Comparison of ENCODE assay signal across 14 cellular contexts in genomic region chr3:84601303-84601702, GRCh38.
A peak's percentile ranks its signal among the peaks of the same experiment; 100 is the strongest.
DNase-seq lines count a peak whose midpoint lies in the region; ATAC-seq and TF ChIP-seq lines count a peak whose summit lies in the region.
"Had no signal": no experiment of that assay in that cellular context is flagged by ENCODE, and none has a peak within 500 bp of the region (broad histone marks: within the 10 kb centered on the region; RNA-seq: fewer than 3 reads in every experiment).

No MANE protein-coding gene starts in this region.

- H3K79me2 ChIP-seq in H9 (ENCODE audit: insufficient read depth, low read length), result no peaks in the 10 kb centered on the region

- no peaks in the 10 kb centered on the region for H3K23me2 ChIP-seq in H9 (ENCODE audit: insufficient read length, low read depth, low read length, poor library complexity, severe bottlenecking)

- no peaks in the 10 kb centered on the region for H3K36me3 Mint-ChIP-seq in H9 (ENCODE audit: insufficient read depth in 1 of 3, low read depth in 3 of 3)

- H4K20me1 ChIP-seq in H9 (ENCODE audit: control insufficient read depth, insufficient read depth, insufficient read length), result no peaks in the 10 kb centered on the region

- no peak overlapping the region for H4K91ac ChIP-seq in H9 (ENCODE audit: insufficient read length, low read depth, low read length)

- H3K9me3 Mint-ChIP-seq in H9, result no peaks in the 10 kb centered on the region

- no peak overlapping the region for H4K8ac ChIP-seq in H9 (replicated peaks; ENCODE audit: insufficient read length, low read depth, low read length)

- no peaks in the 10 kb centered on the region for H3K9me3 ChIP-seq in H9 (ENCODE audit: control insufficient read depth, low read depth, low read length)
- H3K9me3 ChIP-seq: neutrophil, tibial nerve had no signal

- no CpG with 5 or more reads among the region's 2 CpGs for WGBS in H9 (ENCODE audit: extremely low coverage, insufficient read length, low lambda C conversion rate)

- H3K27me3 Mint-ChIP-seq in H9 (ENCODE audit: low read depth), result no peaks in the 10 kb centered on the region
- H3K27me3 Mint-ChIP-seq: activated CD4-positive, alpha-beta T cell treated with anti-CD3 and anti-CD28 coated beads, Interleukin-2, amount 10 ng/mL, durations not matched to agents 24 days and 14 days; CD4-positive, alpha-beta T cell had no signal

- no peak overlapping the region for H3T11ph ChIP-seq in H9 (ENCODE audit: low read length)

- no peak overlapping the region for H2BK15ac ChIP-seq in H9 (ENCODE audit: low read depth, low read length)

- H3K56ac ChIP-seq in H9 (ENCODE audit: insufficient read length, low read depth, low read length), result no peak overlapping the region

- no peak for ATAC-seq in HG02571 (IDR thresholded peaks at IDR 0.05; ENCODE audit: unreplicated experiment)

- H2BK120ac ChIP-seq in H9 (ENCODE audit: low read depth, low read length, poor library complexity, severe bottlenecking), result no peak overlapping the region

- no peak overlapping the region for H2BK12ac ChIP-seq in H9 (ENCODE audit: insufficient read length, low read depth, low read length)

- H3K14ac ChIP-seq in H9 (ENCODE audit: insufficient read depth, low read length), result no peak overlapping the region

- H4K5ac ChIP-seq in H9 (ENCODE audit: insufficient read length, low read depth, low read length), result no peak overlapping the region

- H2AK5ac ChIP-seq in H9 (ENCODE audit: insufficient read length, low read length), result no peak overlapping the region

- H3K9ac ChIP-seq in H9 (ENCODE audit: extremely low read depth, insufficient read length, low read length), result no peak overlapping the region

- peaks cover 4% of the 10 kb centered on the region; the same call in 1 of the 2 replicates for H3K4me1 ChIP-seq in H9 (ENCODE audit: insufficient read depth, low read length)
- H3K4me1 ChIP-seq: tibial nerve had no signal

- no peak for TF ChIP-seq CTCF in H9 (conservative IDR thresholded peaks at IDR 0.05)

- H3K27me3 ChIP-seq in H9 (ENCODE audit: insufficient read depth, low read length), result no peaks in the 10 kb centered on the region
- H3K27me3 ChIP-seq: neutrophil, tibial nerve had no signal

- no peak overlapping the region for H2BK5ac ChIP-seq in H9 (ENCODE audit: insufficient read length, low read length)

- H3K79me1 ChIP-seq in H9 (ENCODE audit: insufficient read depth, low read depth, low read length, poor library complexity, severe bottlenecking), result no peaks in the 10 kb centered on the region

- no peak overlapping the region for H2AFZ ChIP-seq in H9 (ENCODE audit: low read length)

- no peak overlapping the region for H2BK20ac ChIP-seq in H9 (ENCODE audit: low read depth, low read length, poor library complexity, severe bottlenecking)

- no peak overlapping the region for H3K4ac ChIP-seq in H9 (ENCODE audit: low read depth, low read length)

- no peak overlapping the region for H3K27ac ChIP-seq in H9 (ENCODE audit: insufficient read length, low read depth, low read length)
- H3K27ac ChIP-seq: neutrophil, tibial nerve had no signal

- no peak overlapping the region for H3K23ac ChIP-seq in H9 (ENCODE audit: insufficient read length, low read depth, low read length)

- DNase-seq in H9 (no peak), NCI-H187 treated with DMSO at 0.1 percent for 48 hours (lab: John Stamatoyannopoulos, UW) (peak; percentile 0), RPMI8226 (peak; percentile 11), myocyte (ENCODE audit: low read depth) (peak; percentile 94), COLO829 (ENCODE audit: low spot score) (no peak)
- DNase-seq in stimulated activated CD4-positive, alpha-beta T cell treated with anti-CD3 and anti-CD28 coated beads, Interleukin-2, amount 100 ng/mL, for 24 hours, result no peak
- DNase-seq: activated CD4-positive, alpha-beta T cell treated with anti-CD3 and anti-CD28 coated beads, Interleukin-2, amount 10 ng/mL, durations not matched to agents 24 days and 14 days; aorta; CD4-positive, alpha-beta T cell; foreskin fibroblast had no signal

- no peak overlapping the region for H3K27ac Mint-ChIP-seq in H9
- H3K27ac Mint-ChIP-seq: activated CD4-positive, alpha-beta T cell treated with anti-CD3 and anti-CD28 coated beads, Interleukin-2, amount 10 ng/mL, durations not matched to agents 24 days and 14 days; CD4-positive, alpha-beta T cell; T-helper 1 cell treated with Interleukin-12 subunit alpha and Interleukin-12 subunit beta and Interleukin-4 antibody, amounts not matched to agents 30 μg/mL and 1 μg/mL, for 36 hours had no signal

- H3K18ac ChIP-seq in H9 (ENCODE audit: insufficient read length, low read depth, low read length), result no peak overlapping the region

- H3K4me2 ChIP-seq in H9 (ENCODE audit: insufficient read depth, insufficient read length, low read length), result peak overlapping the region; percentile 3

- no peak overlapping the region for H3K4me3 Mint-ChIP-seq in H9
- H3K4me3 Mint-ChIP-seq: activated CD4-positive, alpha-beta T cell treated with anti-CD3 and anti-CD28 coated beads, Interleukin-2, amount 10 ng/mL, durations not matched to agents 24 days and 14 days; CD4-positive, alpha-beta T cell; T-helper 1 cell treated with Interleukin-12 subunit alpha and Interleukin-12 subunit beta and Interleukin-4 antibody, amounts not matched to agents 30 μg/mL and 1 μg/mL, for 36 hours had no signal

- peaks cover 18 to 19% of the 10 kb centered on the region in 2 experiments for H3K4me1 Mint-ChIP-seq in H9
- H3K4me1 Mint-ChIP-seq: activated CD4-positive, alpha-beta T cell treated with anti-CD3 and anti-CD28 coated beads, Interleukin-2, amount 10 ng/mL, durations not matched to agents 24 days and 14 days had no signal

Comparison
In these comparisons a context has a peak if more than half of its experiments do, and no peak if none do; other contexts are left out.
1. DNase-seq: peak in NCI-H187 treated with DMSO at 0.1 percent for 48 hours (single experiment), RPMI8226 (single experiment) and myocyte (single experiment); none in H9 (single experiment), stimulated activated CD4-positive, alpha-beta T cell treated with anti-CD3 and anti-CD28 coated beads, Interleukin-2, amount 100 ng/mL, for 24 hours (0 of 2) and COLO829 (single experiment).